23 cellular contexts compared by ENCODE assay signal in the genomic region with DNA sequence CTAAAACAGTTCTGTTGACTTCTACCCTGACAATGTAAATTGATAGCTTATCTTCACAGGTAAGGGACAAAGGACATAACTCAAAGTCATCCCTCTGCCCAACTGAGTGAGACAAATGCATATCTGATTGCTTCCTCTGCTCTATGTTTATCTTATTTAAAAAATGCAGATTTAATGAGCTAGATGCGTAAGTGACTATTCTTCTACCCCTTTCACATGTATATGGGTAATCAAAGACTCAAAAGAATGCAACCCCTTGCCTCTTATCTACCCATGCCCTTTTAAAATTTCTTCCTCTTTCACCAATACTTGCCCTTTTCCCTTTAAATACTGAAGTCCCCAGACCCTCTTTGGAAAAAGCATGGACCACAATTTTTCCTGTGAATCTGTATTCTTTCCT.
DNase-seq lines count a peak whose midpoint lies in the region; ATAC-seq, FAIRE-seq and TF ChIP-seq lines count a peak whose summit lies in the region.
"Had no signal": no experiment of that assay in that cellular context is flagged by ENCODE, and none has a peak within 500 bp of the region (broad histone marks: within the 10 kb centered on the region; RNA-seq: fewer than 3 reads in every experiment).

No MANE protein-coding gene starts in this region.

- H3K4me2 ChIP-seq in GM23338 (peak overlapping the region; percentile 52), H1 (ENCODE audit: insufficient read depth in 1 of 2, low read depth in 2 of 2, low read length in 2 of 2) (no peak overlapping the region)
- H3K4me2 ChIP-seq: BLaER1 had no signal

- no peak for FAIRE-seq in H1 (lab: Jason Lieb, UNC)
- FAIRE-seq: A204.1, G401.6, GM12892, H54 had no signal

- TF ChIP-seq EP300 in H1 (IDR thresholded peaks at IDR 0.05; ENCODE audit: borderline replicate concordance in 1 of 2, low read depth in 2 of 2, low read length in 2 of 2): no peak
- no peak for TF ChIP-seq EP300 in gastroesophageal sphincter (IDR thresholded peaks at IDR 0.05)

- no peak overlapping the region for H2BK15ac ChIP-seq in H1 (ENCODE audit: low read length)

- CTCF ChIA-PET in H1 (lab: Charles Lee; ENCODE audit: partially characterized antibody): interaction anchor here (1.2 to 1.5 kb wide), 2 partner anchors 10 to 12 kb away, joined by 3 to 4 read pairs; no protein-coding TSS in a partner anchor
- CTCF ChIA-PET in activated CD4-positive, alpha-beta memory T cell treated with anti-CD3 and anti-CD28 coated beads for 36 hours (lab: Charles Lee): no interaction called here

- no peak overlapping the region for H3K4ac ChIP-seq in H1 (replicated peaks; ENCODE audit: insufficient read length, low read depth, low read length)

- H4K91ac ChIP-seq in H1 (replicated peaks; ENCODE audit: insufficient read length, low read length): no peak overlapping the region

- H3K23me2 ChIP-seq in H1 (ENCODE audit: low read depth, low read length): no peaks in the 10 kb centered on the region

- H3K9me3 Mint-ChIP-seq in GM23338 (peaks cover 2% of the 10 kb centered on the region; the same call in 2 of the 3 replicates), nephron progenitor cell (peaks cover 3% of the 10 kb centered on the region)
- no peaks in the 10 kb centered on the region for H3K9me3 Mint-ChIP-seq in activated CD4-positive, alpha-beta memory T cell treated with anti-CD3 and anti-CD28 coated beads for 36 hours

- H3K9me2 ChIP-seq in GM23338 (ENCODE audit: insufficient read depth): peaks cover 4% of the 10 kb centered on the region; the same call in 1 of the 2 replicates

- H3K9me3 ChIP-seq in HUES64 (ENCODE audit: insufficient read depth, low read depth, low read length) (no peaks in the 10 kb centered on the region), H1 (ENCODE audit: insufficient read depth in 2 of 2, low read depth in 1 of 2, low read length in 1 of 2) (no peaks in the 10 kb centered on the region), iPS-18a (ENCODE audit: control insufficient read depth, low read depth, low read length) (no peaks in the 10 kb centered on the region), right cardiac atrium (ENCODE audit: control insufficient read depth, low read length) (no peaks in the 10 kb centered on the region), gastroesophageal sphincter (peaks cover 0 to 6% (median 0%) of the 10 kb centered on the region in 3 donors)
- H3K9me3 ChIP-seq: BLaER1 had no signal

- TF ChIP-seq CTCF in GM23338 (conservative IDR thresholded peaks at IDR 0.05; ENCODE audit: low read depth in 2 of 2) (no peak), H1 (IDR thresholded peaks at IDR 0.05; ENCODE audit: control extremely low read depth in 1 of 3, insufficient read depth in 1 of 3, low read depth in 1 of 3, low read length in 3 of 3) (no peak), nephron progenitor cell (IDR thresholded peaks at IDR 0.05) (no peak), gastroesophageal sphincter (IDR thresholded peaks at IDR 0.05) (no peak)

- no peaks in the 10 kb centered on the region for H3K36me3 ChIP-seq in GM23338 (ENCODE audit: insufficient read depth)
- H3K36me3 ChIP-seq in HUES64 (ENCODE audit: insufficient read depth, low read length): no peaks in the 10 kb centered on the region
- no peaks in the 10 kb centered on the region; a peak in 1 of 8 replicates for H3K36me3 ChIP-seq in H1 (ENCODE audit: control insufficient read depth in 2 of 4, insufficient read depth in 4 of 4, low read length in 3 of 4)
- no peaks in the 10 kb centered on the region for H3K36me3 ChIP-seq in iPS-18a (ENCODE audit: control insufficient read depth, low read depth, low read length)
- H3K36me3 ChIP-seq in gastroesophageal sphincter: no peaks in the 10 kb centered on the region
- H3K36me3 ChIP-seq: BLaER1 had no signal

- no peaks in the 10 kb centered on the region for H3F3A ChIP-seq in GM23338 (replicated peaks; ENCODE audit: low read depth)

- no peak overlapping the region for H2BK120ac ChIP-seq in H1 (replicated peaks; ENCODE audit: low read depth, low read length)

- H3K4me1 ChIP-seq in GM23338 (ENCODE audit: insufficient read depth): peaks cover 29% of the 10 kb centered on the region
- H3K4me1 ChIP-seq in HUES64 (ENCODE audit: insufficient read depth, low read length): peaks cover 32% of the 10 kb centered on the region
- H3K4me1 ChIP-seq in H1 (replicated peaks in 1 of 4; ENCODE audit: control insufficient read depth in 3 of 4, insufficient read depth in 4 of 4, low read length in 3 of 4): peaks cover 0 to 10% (median 6%) of the 10 kb centered on the region in 4 experiments; a peak in 6 of 7 replicates
- peaks cover 23% of the 10 kb centered on the region for H3K4me1 ChIP-seq in iPS-18a (ENCODE audit: control insufficient read depth, low read depth, low read length)
- no peaks in the 10 kb centered on the region for H3K4me1 ChIP-seq in right cardiac atrium (ENCODE audit: control insufficient read depth, insufficient read depth, low read length)
- no peaks in the 10 kb centered on the region for H3K4me1 ChIP-seq in gastroesophageal sphincter
- H3K4me1 ChIP-seq: BLaER1 had no signal

- H3K36me3 Mint-ChIP-seq in GM23338 (ENCODE audit: low read depth): peaks cover 11% of the 10 kb centered on the region; the same call in 2 of the 3 replicates
- H3K36me3 Mint-ChIP-seq in nephron progenitor cell (ENCODE audit: low read depth): no peaks in the 10 kb centered on the region
- peaks cover 4% of the 10 kb centered on the region for H3K36me3 Mint-ChIP-seq in activated CD4-positive, alpha-beta memory T cell treated with anti-CD3 and anti-CD28 coated beads for 36 hours

- H4K20me1 ChIP-seq in GM23338 (replicated peaks; ENCODE audit: insufficient read depth) (no peaks in the 10 kb centered on the region), H1 (replicated peaks in 1 of 2; ENCODE audit: control insufficient read depth in 1 of 2, insufficient read depth in 2 of 2, low read length in 2 of 2) (no peaks in the 10 kb centered on the region)
- H4K20me1 ChIP-seq: BLaER1 had no signal

- H3K9ac ChIP-seq in HUES64 (ENCODE audit: low read depth, low read length) (no peak overlapping the region), H1 (replicated peaks in 1 of 4; ENCODE audit: extremely low read depth in 1 of 4, low read depth in 3 of 4, low read length in 3 of 4) (no peak overlapping the region), iPS-18a (ENCODE audit: low read length) (no peak overlapping the region)
- H3K9ac ChIP-seq: BLaER1, GM23248 had no signal

- intact Hi-C loops in activated CD4-positive, alpha-beta memory T cell treated with anti-CD3 and anti-CD28 coated beads for 36 hours (cut with micrococcal nuclease): no loop called here
- intact Hi-C loops in right cardiac atrium (cut with DNase I): no loop called here

- H3K27me3 Mint-ChIP-seq in GM23338 (ENCODE audit: insufficient read depth, low read depth, poor library complexity): peaks cover 2% of the 10 kb centered on the region
- peaks cover 3% of the 10 kb centered on the region for H3K27me3 Mint-ChIP-seq in nephron progenitor cell (ENCODE audit: low read depth, poor library complexity)
- H3K27me3 Mint-ChIP-seq in activated CD4-positive, alpha-beta memory T cell treated with anti-CD3 and anti-CD28 coated beads for 36 hours: no peaks in the 10 kb centered on the region
- H3K27me3 Mint-ChIP-seq: B cell; CD4-positive, CD25-positive, alpha-beta regulatory T cell had no signal

- H3K79me1 ChIP-seq in H1 (ENCODE audit: low read depth, low read length): no peaks in the 10 kb centered on the region

- H3K4me1 Mint-ChIP-seq in GM23338 (peaks cover 37% of the 10 kb centered on the region), nephron progenitor cell (no peaks in the 10 kb centered on the region)
- H3K4me1 Mint-ChIP-seq in activated CD4-positive, alpha-beta memory T cell treated with anti-CD3 and anti-CD28 coated beads for 36 hours (ENCODE audit: low read depth): no peaks in the 10 kb centered on the region
- H3K4me1 Mint-ChIP-seq: B cell; CD4-positive, CD25-positive, alpha-beta regulatory T cell had no signal

- H2BK5ac ChIP-seq in H1 (ENCODE audit: low read depth, low read length): peak overlapping the region; percentile 76; the same call in 1 of the 2 replicates

- H3K27ac ChIP-seq in GM23338 (ENCODE audit: low read depth) (peak overlapping the region; percentile 91), HUES64 (ENCODE audit: low read depth, low read length) (peak overlapping the region; percentile 72; the same call in 1 of the 2 replicates), H1 (ENCODE audit: low read depth, low read length) (no peak overlapping the region; the same call in 1 of the 2 replicates), iPS-18a (ENCODE audit: low read length) (no peak overlapping the region), right cardiac atrium (ENCODE audit: low read length) (no peak overlapping the region), gastroesophageal sphincter (no peak overlapping the region)
- H3K27ac ChIP-seq: 22Rv1, BLaER1, C4-2B, GM23248 had no signal

- no peak overlapping the region for H3K23ac ChIP-seq in H1 (ENCODE audit: insufficient read length)

- H3K4me3 Mint-ChIP-seq in GM23338: peak overlapping the region; percentile 43; the same call in 1 of the 3 replicates
- no peak overlapping the region for H3K4me3 Mint-ChIP-seq in nephron progenitor cell
- no peak overlapping the region for H3K4me3 Mint-ChIP-seq in activated CD4-positive, alpha-beta memory T cell treated with anti-CD3 and anti-CD28 coated beads for 36 hours
- H3K4me3 Mint-ChIP-seq: B cell; CD4-positive, CD25-positive, alpha-beta regulatory T cell; CD8-positive, alpha-beta T cell had no signal

- H4K8ac ChIP-seq in H1 (ENCODE audit: extremely low read depth, insufficient read depth, low read length): no peak overlapping the region

- H3K56ac ChIP-seq in H1 (replicated peaks; ENCODE audit: insufficient read length, low read depth, low read length): no peak overlapping the region

- ATAC-seq in GM23338 (peak; percentile 79), right cardiac atrium (no peak), gastroesophageal sphincter (no peak)
- ATAC-seq: CD8-positive, alpha-beta T cell had no signal

- no peak for TF ChIP-seq RAD21 in H1 (IDR thresholded peaks at IDR 0.05 in 1 of 2, conservative IDR thresholded peaks at IDR 0.05 in 1 of 2; ENCODE audit: low read depth in 2 of 2, low read length in 2 of 2)

- 0 out of 2 replicates have a peak overlapping the region, but pooled peaks have one; percentile 17 for H3K18ac ChIP-seq in H1 (ENCODE audit: extremely low read depth, low read length)

- peak; percentile 39 for DNase-seq in GM23338 (ENCODE audit: low spot score)
- no peak for DNase-seq in H1 (ENCODE audit: low read depth in 1 of 2, low spot score in 2 of 2)
- no peak for DNase-seq in nephron progenitor cell
- DNase-seq in activated CD4-positive, alpha-beta memory T cell treated with anti-CD3 and anti-CD28 coated beads for 36 hours: no peak
- DNase-seq in right cardiac atrium: no peak
- DNase-seq: Caco-2; CD4-positive, CD25-positive, alpha-beta regulatory T cell; CD8-positive, alpha-beta T cell; DMS153; DND-41; GM23248; HCEC 1CT had no signal

- peak overlapping the region; percentile 4 for H3K4me3 ChIP-seq in GM23338
- H3K4me3 ChIP-seq in HUES64 (ENCODE audit: low read length): no peak overlapping the region
- H3K4me3 ChIP-seq in H1 (ENCODE audit: extremely low read depth in 1 of 4, insufficient read depth in 2 of 4, low read depth in 3 of 4, low read length in 4 of 4): no peak overlapping the region
- H3K4me3 ChIP-seq in iPS-18a (ENCODE audit: low read length): peak overlapping the region; percentile 11
- no peak overlapping the region for H3K4me3 ChIP-seq in right cardiac atrium (ENCODE audit: low read length)
- H3K4me3 ChIP-seq in gastroesophageal sphincter: no peak overlapping the region
- H3K4me3 ChIP-seq: BLaER1, GM23248 had no signal

- H4K5ac ChIP-seq in H1 (ENCODE audit: insufficient read length, low read depth, low read length): no peak overlapping the region

- no peak overlapping the region for H2AFZ ChIP-seq in GM23338
- H2AFZ ChIP-seq in H1 (ENCODE audit: low read length): no peak overlapping the region
- H2AFZ ChIP-seq: GM23248 had no signal

- no peaks in the 10 kb centered on the region for H3K79me2 ChIP-seq in GM23338 (replicated peaks; ENCODE audit: insufficient read depth)
- no peaks in the 10 kb centered on the region for H3K79me2 ChIP-seq in H1 (ENCODE audit: control insufficient read depth in 1 of 2, insufficient read depth in 2 of 2, low read length in 2 of 2)

- H3K27ac Mint-ChIP-seq in GM23338 (peak overlapping the region; percentile 74), nephron progenitor cell (no peak overlapping the region)
- H3K27ac Mint-ChIP-seq in activated CD4-positive, alpha-beta memory T cell treated with anti-CD3 and anti-CD28 coated beads for 36 hours: no peak overlapping the region
- H3K27ac Mint-ChIP-seq: B cell; CD4-positive, CD25-positive, alpha-beta regulatory T cell; CD8-positive, alpha-beta T cell had no signal

- no peak overlapping the region for H3K14ac ChIP-seq in H1 (ENCODE audit: insufficient read length)

- no peaks in the 10 kb centered on the region for H3K27me3 ChIP-seq in GM23338 (ENCODE audit: insufficient read depth)
- H3K27me3 ChIP-seq in HUES64 (ENCODE audit: insufficient read depth, low read length): no peaks in the 10 kb centered on the region
- no peaks in the 10 kb centered on the region for H3K27me3 ChIP-seq in H1 (replicated peaks in 1 of 4; ENCODE audit: control insufficient read depth in 3 of 4, extremely low read depth in 1 of 4, insufficient read depth in 3 of 4, low read length in 3 of 4)
- no peaks in the 10 kb centered on the region for H3K27me3 ChIP-seq in iPS-18a (ENCODE audit: control insufficient read depth, insufficient read depth, low read length)
- no peaks in the 10 kb centered on the region for H3K27me3 ChIP-seq in right cardiac atrium (ENCODE audit: control insufficient read depth, insufficient read depth)
- H3K27me3 ChIP-seq in gastroesophageal sphincter: no peaks in the 10 kb centered on the region
- H3K27me3 ChIP-seq: BLaER1 had no signal

- H2BK20ac ChIP-seq in H1 (ENCODE audit: low read length): no peak overlapping the region

- no peak overlapping the region for H2AK5ac ChIP-seq in H1 (ENCODE audit: low read depth, low read length)

- TF ChIP-seq POLR2A in H1 (IDR thresholded peaks at IDR 0.05; ENCODE audit: control extremely low read depth in 1 of 2, low read depth in 2 of 2, low read length in 2 of 2): no peak
- no peak for TF ChIP-seq POLR2A in gastroesophageal sphincter (IDR thresholded peaks at IDR 0.05)

- 8% methylated on average over 1 of the region's 1 CpG for WGBS in HUES64
- 4% methylated on average over 1 of the region's 1 CpG; no CpG with 5 or more reads in 1 of the 2 experiments for WGBS in H1 (ENCODE audit: extremely low coverage in 1 of 2, insufficient coverage in 1 of 2, insufficient read length in 1 of 2, insufficient replicate concordance in 2 of 2, low coverage in 1 of 2, low lambda C conversion rate in 2 of 2, missing lambda C conversion rate in 1 of 2), 2 experiments
- 96% methylated on average over 1 of the region's 1 CpG for WGBS in right cardiac atrium
- WGBS in gastroesophageal sphincter (ENCODE audit: low coverage in 1 of 2), 2 donors: 58 to 100% methylated on average over 1 of the region's 1 CpG

- POLR2A ChIA-PET in H1 (lab: Charles Lee; ENCODE audit: partially characterized antibody): interaction anchor here (0.5 to 1.0 kb wide), 3 partner anchors 11 to 276 kb away, joined by 3 to 4 read pairs (median 3); no protein-coding TSS in a partner anchor
- POLR2A ChIA-PET in activated CD4-positive, alpha-beta memory T cell treated with anti-CD3 and anti-CD28 coated beads for 36 hours (lab: Charles Lee): no interaction called here

- no peak overlapping the region for H2BK12ac ChIP-seq in H1 (ENCODE audit: low read depth, low read length)

Comparison
In these comparisons a context has a peak if more than half of its experiments do, and no peak if none do; other contexts are left out.
1. H3K27ac ChIP-seq: peak in GM23338 (single experiment) and HUES64 (single experiment); none in H1 (single experiment), iPS-18a (single experiment), right cardiac atrium (single experiment) and gastroesophageal sphincter (0 of 4).
2. H3K4me3 ChIP-seq: peak in GM23338 (single experiment) and iPS-18a (single experiment); none in HUES64 (single experiment), H1 (0 of 4), right cardiac atrium (single experiment) and gastroesophageal sphincter (0 of 2).